2 cellular contexts compared by ENCODE assay signal in genomic region chr1:181033128-181033798, GRCh38.
TF ChIP-seq lines count a peak whose summit lies in the region.

No MANE protein-coding gene starts in this region.

TF ChIP-seq in K562, 482 proteins besides CTCF, POLR2A, EP300 and RAD21 (continues in another document):
- TF ChIP-seq LEF1 (IDR thresholded peaks at IDR 0.05) = peak; percentile 23; the same call in 1 of the 2 replicates
- TF ChIP-seq ZNF764 (CRISPR knock-in tag; IDR thresholded peaks at IDR 0.05; ENCODE audit: low read depth) = no peak
- TF ChIP-seq SMAD3 (CRISPR knock-in tag; conservative IDR thresholded peaks at IDR 0.05) = peak; percentile 42
- TF ChIP-seq DPF2 (IDR thresholded peaks at IDR 0.05) = 0 out of 2 replicates have a peak, but pooled peaks have one; percentile 22
- no peak for TF ChIP-seq STAG1 (CRISPR knock-in tag; IDR thresholded peaks at IDR 0.05; ENCODE audit: borderline replicate concordance)
- no peak for TF ChIP-seq ZBTB5 (IDR thresholded peaks at IDR 0.05)
- TF ChIP-seq ETV1 (tag; conservative IDR thresholded peaks at IDR 0.05; ENCODE audit: low read depth) = peak; percentile 42; the same call in 1 of the 2 replicates
- peak; percentile 92 for TF ChIP-seq SPI1 (IDR thresholded peaks at IDR 0.05; ENCODE audit: borderline replicate concordance, low read depth, low read length)
- peak; percentile 71; the same call in 1 of the 2 replicates for TF ChIP-seq ZNF165 (CRISPR knock-in tag; IDR thresholded peaks at IDR 0.05; ENCODE audit: borderline replicate concordance)
- TF ChIP-seq RUNX1 (IDR thresholded peaks at IDR 0.05; ENCODE audit: low read depth) = no peak
- TF ChIP-seq ATF4 (CRISPR knock-in tag; IDR thresholded peaks at IDR 0.05) = peak; percentile 40
- TF ChIP-seq RBM39 (optimal IDR thresholded peaks at IDR 0.05; ENCODE audit: low read depth, low read length) = no peak
- TF ChIP-seq ILF3 (IDR thresholded peaks at IDR 0.05; ENCODE audit: borderline replicate concordance) = no peak
- TF ChIP-seq BHLHE40 (IDR thresholded peaks at IDR 0.05; ENCODE audit: low read length) = 0 out of 2 replicates have a peak, but pooled peaks have one; percentile 16
- TF ChIP-seq, protein P1, sequence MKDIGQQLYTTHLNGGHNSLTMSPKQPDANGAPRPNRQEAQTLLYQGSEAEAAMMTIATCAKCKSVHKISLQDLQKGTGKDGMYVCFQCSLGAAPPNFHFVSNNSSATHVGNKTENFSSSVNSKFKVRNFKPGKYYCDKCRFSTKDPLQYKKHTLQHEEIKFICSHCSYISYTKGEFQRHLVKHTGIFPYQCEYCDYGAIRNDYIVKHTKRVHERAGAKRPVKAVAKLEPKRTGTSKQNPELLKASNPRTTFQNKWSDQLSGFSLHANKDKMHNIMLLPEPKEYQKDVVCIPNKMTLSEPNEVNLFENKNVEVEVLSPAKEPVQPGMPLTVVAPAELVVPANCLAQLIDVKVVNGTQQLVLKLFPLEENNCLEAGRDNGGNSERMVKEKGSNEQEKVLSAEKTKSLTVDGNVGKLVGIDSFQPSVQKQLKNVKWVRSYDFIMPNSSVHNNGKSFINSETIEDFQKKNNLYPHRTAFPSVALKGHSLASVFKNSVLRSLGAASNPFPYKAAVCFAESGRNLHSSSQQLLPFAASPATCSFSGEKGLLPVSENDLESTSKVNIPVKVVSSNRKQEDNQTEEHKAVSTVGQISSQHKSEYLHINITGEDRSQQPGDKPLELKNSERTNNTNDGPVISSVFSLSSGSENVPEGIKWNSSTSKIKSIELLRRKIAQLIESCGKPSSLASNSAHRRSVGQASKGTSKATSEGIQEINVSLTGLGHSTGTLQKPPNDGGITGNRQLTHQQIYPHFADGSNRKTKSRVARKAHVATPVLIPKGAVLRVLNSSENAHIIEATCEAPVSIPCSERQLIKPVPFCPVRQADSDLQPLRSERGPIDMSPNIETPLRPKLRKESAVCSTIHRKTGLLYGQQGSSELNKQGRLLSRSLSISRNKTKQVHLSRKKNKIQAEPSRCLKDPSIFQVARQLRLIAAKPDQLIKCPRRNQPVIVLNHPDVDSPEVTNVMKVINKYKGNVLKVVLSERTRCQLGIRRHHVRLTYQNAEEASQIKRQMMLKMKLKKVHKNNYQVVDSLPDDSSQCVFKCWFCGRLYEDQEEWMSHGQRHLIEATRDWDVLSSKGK (CRISPR knock-in tag; IDR thresholded peaks at IDR 0.05) = no peak
- TF ChIP-seq OTX1 (CRISPR knock-in tag; IDR thresholded peaks at IDR 0.05) = peak; percentile 78
- TF ChIP-seq MAFK (IDR thresholded peaks at IDR 0.05; ENCODE audit: low read length) = peak; percentile 2; the same call in 1 of the 2 replicates
- TF ChIP-seq STAT5A (IDR thresholded peaks at IDR 0.05; ENCODE audit: borderline replicate concordance, low read length) = no peak
- 0 out of 2 replicates have a peak, but pooled peaks have one; percentile 47 for TF ChIP-seq HEY1 (CRISPR knock-in tag; IDR thresholded peaks at IDR 0.05; ENCODE audit: borderline replicate concordance)
- TF ChIP-seq FOXK2 (conservative IDR thresholded peaks at IDR 0.05 in 1 of 2, IDR thresholded peaks at IDR 0.05 in 1 of 2; ENCODE audit: low read depth in 2 of 2) = peak; percentile 45 to 48; a peak in 2 of 4 replicates
- no peak for TF ChIP-seq ZBTB49 (CRISPR knock-in tag; IDR thresholded peaks at IDR 0.05; ENCODE audit: borderline replicate concordance)
- TF ChIP-seq ZNF311 (CRISPR knock-in tag; IDR thresholded peaks at IDR 0.05) = 0 out of 2 replicates have a peak, but pooled peaks have one; percentile 67
- peak; percentile 70; the same call in 1 of the 2 replicates for TF ChIP-seq ZNF175 (CRISPR knock-in tag; IDR thresholded peaks at IDR 0.05; ENCODE audit: low read depth)

TF ChIP-seq in HepG2, 621 proteins besides CTCF, POLR2A, EP300 and RAD21 (continues in another document):
- TF ChIP-seq, protein P2, sequence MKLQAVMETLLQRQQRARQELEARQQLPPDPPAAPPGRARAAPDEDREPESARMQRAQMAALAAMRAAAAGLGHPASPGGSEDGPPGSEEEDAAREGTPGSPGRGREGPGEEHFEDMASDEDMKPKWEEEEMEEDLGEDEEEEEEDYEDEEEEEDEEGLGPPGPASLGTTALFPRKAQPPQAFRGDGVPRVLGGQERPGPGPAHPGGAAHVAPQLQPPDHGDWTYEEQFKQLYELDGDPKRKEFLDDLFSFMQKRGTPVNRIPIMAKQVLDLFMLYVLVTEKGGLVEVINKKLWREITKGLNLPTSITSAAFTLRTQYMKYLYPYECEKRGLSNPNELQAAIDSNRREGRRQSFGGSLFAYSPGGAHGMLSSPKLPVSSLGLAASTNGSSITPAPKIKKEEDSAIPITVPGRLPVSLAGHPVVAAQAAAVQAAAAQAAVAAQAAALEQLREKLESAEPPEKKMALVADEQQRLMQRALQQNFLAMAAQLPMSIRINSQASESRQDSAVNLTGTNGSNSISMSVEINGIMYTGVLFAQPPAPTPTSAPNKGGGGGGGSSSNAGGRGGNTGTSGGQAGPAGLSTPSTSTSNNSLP (IDR thresholded peaks at IDR 0.05; ENCODE audit: low read depth, low read length) = no peak
- 0 out of 2 replicates have a peak, but pooled peaks have one; percentile 43 for TF ChIP-seq ZBTB3 (CRISPR knock-in tag; IDR thresholded peaks at IDR 0.05; ENCODE audit: borderline replicate concordance, low read depth)
- TF ChIP-seq ZNF615 (CRISPR knock-in tag; IDR thresholded peaks at IDR 0.05; ENCODE audit: borderline replicate concordance) = no peak
- no peak for TF ChIP-seq PTBP1 (IDR thresholded peaks at IDR 0.05; ENCODE audit: low read depth, low read length, poor library complexity, severe bottlenecking)
- TF ChIP-seq KAT8 (CRISPR knock-in tag; IDR thresholded peaks at IDR 0.05) = 0 out of 2 replicates have a peak, but pooled peaks have one; percentile 37
- TF ChIP-seq THAP9 (CRISPR knock-in tag; IDR thresholded peaks at IDR 0.05; ENCODE audit: borderline replicate concordance) = no peak
- TF ChIP-seq ELF3 (CRISPR knock-in tag; IDR thresholded peaks at IDR 0.05) = peak; percentile 43; the same call in 1 of the 2 replicates
- 0 out of 2 replicates have a peak, but pooled peaks have one; percentile 32 for TF ChIP-seq HMGXB3 (CRISPR knock-in tag; IDR thresholded peaks at IDR 0.05; ENCODE audit: borderline replicate concordance)
- peak; percentile 25; the same call in 1 of the 2 replicates for TF ChIP-seq SMAD3 (CRISPR knock-in tag; IDR thresholded peaks at IDR 0.05)
- TF ChIP-seq CENPX (CRISPR knock-in tag; IDR thresholded peaks at IDR 0.05) = no peak
- peak; percentile 63 for TF ChIP-seq ELF1 (CRISPR knock-in tag; IDR thresholded peaks at IDR 0.05)
- TF ChIP-seq HHEX (CRISPR knock-in tag; IDR thresholded peaks at IDR 0.05) = no peak
- 0 out of 2 replicates have a peak, but pooled peaks have one; percentile 18 for TF ChIP-seq ARNT2 (CRISPR knock-in tag; IDR thresholded peaks at IDR 0.05; ENCODE audit: low read depth)
- no peak for TF ChIP-seq ZNF562 (CRISPR knock-in tag; IDR thresholded peaks at IDR 0.05; ENCODE audit: borderline replicate concordance)
- no peak for TF ChIP-seq ZNF329 (CRISPR knock-in tag; IDR thresholded peaks at IDR 0.05; ENCODE audit: low read depth)
- peak; percentile 71 for TF ChIP-seq ZFY (CRISPR knock-in tag; IDR thresholded peaks at IDR 0.05)
- no peak for TF ChIP-seq ZSCAN25 (CRISPR knock-in tag; IDR thresholded peaks at IDR 0.05)
- TF ChIP-seq ZNF335 (CRISPR knock-in tag; IDR thresholded peaks at IDR 0.05) = peak; percentile 32; the same call in 1 of the 2 replicates
- TF ChIP-seq GLI4 (CRISPR knock-in tag; IDR thresholded peaks at IDR 0.05; ENCODE audit: borderline replicate concordance) = no peak
- TF ChIP-seq ZNF792 (CRISPR knock-in tag; IDR thresholded peaks at IDR 0.05) = no peak
- TF ChIP-seq GTF3A (CRISPR knock-in tag; conservative IDR thresholded peaks at IDR 0.05) = no peak
- no peak for TF ChIP-seq CERS6 (CRISPR knock-in tag; IDR thresholded peaks at IDR 0.05)
- TF ChIP-seq ZBTB1 (CRISPR knock-in tag; IDR thresholded peaks at IDR 0.05; ENCODE audit: borderline replicate concordance) = no peak
- TF ChIP-seq, protein P3, sequence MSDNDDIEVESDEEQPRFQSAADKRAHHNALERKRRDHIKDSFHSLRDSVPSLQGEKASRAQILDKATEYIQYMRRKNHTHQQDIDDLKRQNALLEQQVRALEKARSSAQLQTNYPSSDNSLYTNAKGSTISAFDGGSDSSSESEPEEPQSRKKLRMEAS (IDR thresholded peaks at IDR 0.05) = peak; percentile 64
- no peak for TF ChIP-seq GABPA (IDR thresholded peaks at IDR 0.05; ENCODE audit: low read depth, low read length)
- TF ChIP-seq GABPA (CRISPR knock-in tag; IDR thresholded peaks at IDR 0.05; ENCODE audit: low read depth) = peak; percentile 44; the same call in 1 of the 2 replicates
- no peak for TF ChIP-seq ZNF572 (CRISPR knock-in tag; IDR thresholded peaks at IDR 0.05)
- 0 out of 2 replicates have a peak, but pooled peaks have one; percentile 51 for TF ChIP-seq KAT7 (CRISPR knock-in tag; IDR thresholded peaks at IDR 0.05; ENCODE audit: borderline replicate concordance)
- TF ChIP-seq, protein P4, sequence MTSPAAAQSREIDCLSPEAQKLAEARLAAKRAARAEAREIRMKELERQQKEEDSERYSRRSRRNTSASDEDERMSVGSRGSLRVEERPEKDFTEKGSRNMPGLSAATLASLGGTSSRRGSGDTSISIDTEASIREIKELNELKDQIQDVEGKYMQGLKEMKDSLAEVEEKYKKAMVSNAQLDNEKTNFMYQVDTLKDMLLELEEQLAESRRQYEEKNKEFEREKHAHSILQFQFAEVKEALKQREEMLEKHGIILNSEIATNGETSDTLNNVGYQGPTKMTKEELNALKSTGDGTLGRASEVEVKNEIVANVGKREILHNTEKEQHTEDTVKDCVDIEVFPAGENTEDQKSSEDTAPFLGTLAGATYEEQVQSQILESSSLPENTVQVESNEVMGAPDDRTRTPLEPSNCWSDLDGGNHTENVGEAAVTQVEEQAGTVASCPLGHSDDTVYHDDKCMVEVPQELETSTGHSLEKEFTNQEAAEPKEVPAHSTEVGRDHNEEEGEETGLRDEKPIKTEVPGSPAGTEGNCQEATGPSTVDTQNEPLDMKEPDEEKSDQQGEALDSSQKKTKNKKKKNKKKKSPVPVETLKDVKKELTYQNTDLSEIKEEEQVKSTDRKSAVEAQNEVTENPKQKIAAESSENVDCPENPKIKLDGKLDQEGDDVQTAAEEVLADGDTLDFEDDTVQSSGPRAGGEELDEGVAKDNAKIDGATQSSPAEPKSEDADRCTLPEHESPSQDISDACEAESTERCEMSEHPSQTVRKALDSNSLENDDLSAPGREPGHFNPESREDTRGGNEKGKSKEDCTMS (CRISPR knock-in tag; conservative IDR thresholded peaks at IDR 0.05) = no peak
- no peak for TF ChIP-seq RFXAP (CRISPR knock-in tag; IDR thresholded peaks at IDR 0.05; ENCODE audit: borderline replicate concordance)
- TF ChIP-seq, protein P5, sequence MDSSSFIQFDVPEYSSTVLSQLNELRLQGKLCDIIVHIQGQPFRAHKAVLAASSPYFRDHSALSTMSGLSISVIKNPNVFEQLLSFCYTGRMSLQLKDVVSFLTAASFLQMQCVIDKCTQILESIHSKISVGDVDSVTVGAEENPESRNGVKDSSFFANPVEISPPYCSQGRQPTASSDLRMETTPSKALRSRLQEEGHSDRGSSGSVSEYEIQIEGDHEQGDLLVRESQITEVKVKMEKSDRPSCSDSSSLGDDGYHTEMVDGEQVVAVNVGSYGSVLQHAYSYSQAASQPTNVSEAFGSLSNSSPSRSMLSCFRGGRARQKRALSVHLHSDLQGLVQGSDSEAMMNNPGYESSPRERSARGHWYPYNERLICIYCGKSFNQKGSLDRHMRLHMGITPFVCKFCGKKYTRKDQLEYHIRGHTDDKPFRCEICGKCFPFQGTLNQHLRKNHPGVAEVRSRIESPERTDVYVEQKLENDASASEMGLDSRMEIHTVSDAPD (CRISPR knock-in tag; IDR thresholded peaks at IDR 0.05) = no peak
